11 cellular contexts compared by ENCODE assay signal in the genomic region with DNA sequence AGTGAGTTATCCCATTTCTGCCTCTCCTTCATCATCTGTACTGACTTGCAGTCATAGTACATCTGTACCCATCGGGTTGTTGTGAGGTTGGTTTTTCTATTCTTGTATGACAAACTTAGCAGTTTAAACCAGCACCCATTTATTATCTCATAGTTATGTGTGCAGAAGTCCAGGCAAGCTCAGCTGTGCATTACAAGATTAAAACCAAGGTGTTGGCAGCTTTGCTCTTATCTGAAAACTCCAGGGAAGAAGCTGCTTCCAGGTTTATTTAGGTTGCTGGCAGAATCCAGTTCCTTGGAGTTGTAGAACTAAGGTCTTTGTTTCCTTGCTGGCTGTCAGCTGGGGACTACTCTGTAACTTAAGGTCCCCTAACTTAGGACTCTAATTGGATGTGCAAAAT. TPM values are rescaled to one million over a fixed set of nuclear protein-coding genes. Genes with fewer than 3 reads are reported as not detected.
DNase-seq lines count a peak whose midpoint lies in the region; FAIRE-seq and TF ChIP-seq lines count a peak whose summit lies in the region.
"Not testable (repeated sequence)": the region's sequence is repeated elsewhere in the genome, so short reads cannot be mapped to it uniquely, and the experiment has no call there.
"Had no signal": no experiment of that assay in that cellular context is flagged by ENCODE, and none has a peak within 500 bp of the region (broad histone marks: within the 10 kb centered on the region; RNA-seq: fewer than 3 reads in every experiment).

No MANE protein-coding gene starts in this region.

- H3K4me1 ChIP-seq in BLaER1 (peaks cover 24% of the 10 kb centered on the region), DOHH2 (ENCODE audit: control insufficient read depth, low read length) (peaks cover 28% of the 10 kb centered on the region), astrocyte (ENCODE audit: insufficient read depth, low read length) (peaks cover 15% of the 10 kb centered on the region)
- H3K4me1 ChIP-seq in neural progenitor cell: not testable (repeated sequence)

- not testable (repeated sequence) for H3K4me3 ChIP-seq in BLaER1; SU-DHL-6 (ENCODE audit: insufficient read depth, low read length, poor library complexity, severe bottlenecking); astrocyte (ENCODE audit: insufficient read depth, low read depth, low read length); neural progenitor cell
- 0 out of 2 replicates have a peak overlapping the region, but pooled peaks have one; percentile 11 for H3K4me3 ChIP-seq in DOHH2 (ENCODE audit: low read length)

- H4K20me1 ChIP-seq in BLaER1 (peaks cover 54% of the 10 kb centered on the region), astrocyte (ENCODE audit: insufficient read depth, low read length) (peaks cover 37% of the 10 kb centered on the region), neural progenitor cell (ENCODE audit: low read depth) (peaks cover 10% of the 10 kb centered on the region)
- not testable (repeated sequence) for H4K20me1 ChIP-seq in DOHH2 (ENCODE audit: control insufficient read depth, insufficient read depth, low read depth, low read length); SU-DHL-6 (ENCODE audit: low read depth, low read length)

- H3K9me2 ChIP-seq in DOHH2 (replicated peaks; ENCODE audit: control insufficient read depth, low read length); SU-DHL-6 (replicated peaks; ENCODE audit: insufficient read depth, low read length): not testable (repeated sequence)

- not testable (repeated sequence) for H3K9me3 Mint-ChIP-seq in activated CD4-positive, alpha-beta T cell treated with anti-CD3 and anti-CD28 coated beads, Interleukin-2, amount 10 ng/mL, durations not matched to agents 7 days and 5 days; activated T-helper 1 cell treated with anti-CD3 and anti-CD28 coated beads, Interleukin-12 subunit alpha, Interleukin-12 subunit beta, Interleukin-2, Interleukin-4 antibody, amounts not matched to agents 30 ng/mL and 10 ng/mL and 1 ng/mL, durations not matched to agents 14 hours and 24 hours and 36 hours; astrocyte (ENCODE audit: unreplicated experiment); mesothelial cell of epicardium; neural progenitor cell

- H3K27me3 ChIP-seq in BLaER1; DOHH2 (ENCODE audit: control insufficient read depth, low read length); SU-DHL-6 (ENCODE audit: low read length); astrocyte (ENCODE audit: insufficient read depth, low read length); neural progenitor cell: not testable (repeated sequence)

- H3K27ac ChIP-seq in BLaER1; DOHH2 (ENCODE audit: low read depth, low read length); SU-DHL-6 (ENCODE audit: low read depth, low read length); astrocyte (ENCODE audit: low read depth, low read length); neural progenitor cell: not testable (repeated sequence)

- not testable (repeated sequence) for H3F3A ChIP-seq in DOHH2 (ENCODE audit: control insufficient read depth, insufficient read depth); SU-DHL-6 (ENCODE audit: insufficient read depth)
- peaks cover 13% of the 10 kb centered on the region for H3F3A ChIP-seq in neural progenitor cell (ENCODE audit: low read depth)

- H3K79me2 ChIP-seq in DOHH2 (ENCODE audit: control insufficient read depth, low read length) (peaks cover 90% of the 10 kb centered on the region), SU-DHL-6 (ENCODE audit: insufficient read depth, low read length) (peaks cover 80% of the 10 kb centered on the region), astrocyte (ENCODE audit: insufficient read depth, low read length) (peaks cover 73% of the 10 kb centered on the region), neural progenitor cell (ENCODE audit: low read depth) (peaks cover 57% of the 10 kb centered on the region)

- H3K27me3 Mint-ChIP-seq in activated CD4-positive, alpha-beta T cell treated with anti-CD3 and anti-CD28 coated beads, Interleukin-2, amount 10 ng/mL, durations not matched to agents 7 days and 5 days; activated T-helper 1 cell treated with anti-CD3 and anti-CD28 coated beads, Interleukin-12 subunit alpha, Interleukin-12 subunit beta, Interleukin-2, Interleukin-4 antibody, amounts not matched to agents 30 ng/mL and 10 ng/mL and 1 ng/mL, durations not matched to agents 14 hours and 24 hours and 36 hours (ENCODE audit: insufficient read depth); astrocyte (ENCODE audit: low read depth, unreplicated experiment); mesothelial cell of epicardium (ENCODE audit: low read depth); neural progenitor cell (ENCODE audit: insufficient read depth, low read depth): not testable (repeated sequence)

- H3K36me3 Mint-ChIP-seq in activated CD4-positive, alpha-beta T cell treated with anti-CD3 and anti-CD28 coated beads, Interleukin-2, amount 10 ng/mL, durations not matched to agents 7 days and 5 days (ENCODE audit: low read depth): peaks cover 27% of the 10 kb centered on the region
- H3K36me3 Mint-ChIP-seq in activated T-helper 1 cell treated with anti-CD3 and anti-CD28 coated beads, Interleukin-12 subunit alpha, Interleukin-12 subunit beta, Interleukin-2, Interleukin-4 antibody, amounts not matched to agents 30 ng/mL and 10 ng/mL and 1 ng/mL, durations not matched to agents 14 hours and 24 hours and 36 hours (ENCODE audit: low read depth): peaks cover 23% of the 10 kb centered on the region
- not testable (repeated sequence) for H3K36me3 Mint-ChIP-seq in astrocyte (ENCODE audit: low read depth, unreplicated experiment); mesothelial cell of epicardium; neural progenitor cell

- H3K4me3 Mint-ChIP-seq in activated CD4-positive, alpha-beta T cell treated with anti-CD3 and anti-CD28 coated beads, Interleukin-2, amount 10 ng/mL, durations not matched to agents 7 days and 5 days: peak overlapping the region; percentile 91
- peak overlapping the region; percentile 51 for H3K4me3 Mint-ChIP-seq in activated T-helper 1 cell treated with anti-CD3 and anti-CD28 coated beads, Interleukin-12 subunit alpha, Interleukin-12 subunit beta, Interleukin-2, Interleukin-4 antibody, amounts not matched to agents 30 ng/mL and 10 ng/mL and 1 ng/mL, durations not matched to agents 14 hours and 24 hours and 36 hours
- H3K4me3 Mint-ChIP-seq in astrocyte (ENCODE audit: unreplicated experiment): peak overlapping the region; percentile 34
- peak overlapping the region; percentile 30 for H3K4me3 Mint-ChIP-seq in mesothelial cell of epicardium
- H3K4me3 Mint-ChIP-seq in neural progenitor cell: peak overlapping the region; percentile 30

- CTCF ChIA-PET in activated CD4-positive, alpha-beta T cell treated with anti-CD3 and anti-CD28 coated beads, Interleukin-2, amount 10 ng/mL, durations not matched to agents 7 days and 5 days (lab: Charles Lee): not testable (repeated sequence)

- H3K4me2 ChIP-seq in BLaER1: 0 out of 2 replicates have a peak overlapping the region, but pooled peaks have one; percentile 87
- H3K4me2 ChIP-seq in DOHH2 (ENCODE audit: low read length): peak overlapping the region; percentile 73; the same call in 1 of the 2 replicates
- peak overlapping the region; percentile 4 for H3K4me2 ChIP-seq in SU-DHL-6 (ENCODE audit: low read depth, low read length, poor library complexity, severe bottlenecking)
- not testable (repeated sequence) for H3K4me2 ChIP-seq in astrocyte (ENCODE audit: low read length); neural progenitor cell

- POLR2A ChIA-PET in activated CD4-positive, alpha-beta T cell treated with anti-CD3 and anti-CD28 coated beads, Interleukin-2, amount 10 ng/mL, durations not matched to agents 7 days and 5 days (lab: Charles Lee): not testable (repeated sequence)

- H3K27ac Mint-ChIP-seq in activated CD4-positive, alpha-beta T cell treated with anti-CD3 and anti-CD28 coated beads, Interleukin-2, amount 10 ng/mL, durations not matched to agents 7 days and 5 days: peak overlapping the region; percentile 25
- H3K27ac Mint-ChIP-seq in activated T-helper 1 cell treated with anti-CD3 and anti-CD28 coated beads, Interleukin-12 subunit alpha, Interleukin-12 subunit beta, Interleukin-2, Interleukin-4 antibody, amounts not matched to agents 30 ng/mL and 10 ng/mL and 1 ng/mL, durations not matched to agents 14 hours and 24 hours and 36 hours: peak overlapping the region; percentile 38
- H3K27ac Mint-ChIP-seq in astrocyte (ENCODE audit: unreplicated experiment); mesothelial cell of epicardium; neural progenitor cell: not testable (repeated sequence)

- H3K4me1 Mint-ChIP-seq in activated CD4-positive, alpha-beta T cell treated with anti-CD3 and anti-CD28 coated beads, Interleukin-2, amount 10 ng/mL, durations not matched to agents 7 days and 5 days: peaks cover 46% of the 10 kb centered on the region
- H3K4me1 Mint-ChIP-seq in activated T-helper 1 cell treated with anti-CD3 and anti-CD28 coated beads, Interleukin-12 subunit alpha, Interleukin-12 subunit beta, Interleukin-2, Interleukin-4 antibody, amounts not matched to agents 30 ng/mL and 10 ng/mL and 1 ng/mL, durations not matched to agents 14 hours and 24 hours and 36 hours (ENCODE audit: low read depth): peaks cover 31% of the 10 kb centered on the region
- H3K4me1 Mint-ChIP-seq in astrocyte (ENCODE audit: low read depth, unreplicated experiment): peaks cover 18% of the 10 kb centered on the region
- peaks cover 15% of the 10 kb centered on the region for H3K4me1 Mint-ChIP-seq in mesothelial cell of epicardium
- H3K4me1 Mint-ChIP-seq in neural progenitor cell: peaks cover 21% of the 10 kb centered on the region

- not testable (repeated sequence) for H3K9me3 ChIP-seq in BLaER1; DOHH2 (ENCODE audit: control insufficient read depth, insufficient read depth, low read length); SU-DHL-6 (ENCODE audit: insufficient read depth, low read length); astrocyte (ENCODE audit: insufficient read depth, low read depth, low read length); neural progenitor cell (ENCODE audit: low read depth)

- H3K9ac ChIP-seq in BLaER1; astrocyte (ENCODE audit: low read length); neural progenitor cell: not testable (repeated sequence)
- H3K9ac ChIP-seq in SU-DHL-6 (ENCODE audit: low read length): peak overlapping the region; percentile 99; the same call in 1 of the 2 replicates

- intact Hi-C loops in activated T-helper 1 cell treated with anti-CD3 and anti-CD28 coated beads, Interleukin-12 subunit alpha, Interleukin-12 subunit beta, Interleukin-2, Interleukin-4 antibody, amounts not matched to agents 30 ng/mL and 10 ng/mL and 1 ng/mL, durations not matched to agents 14 hours and 24 hours and 36 hours (cut with micrococcal nuclease): not testable (repeated sequence)

- DNase-seq in activated CD4-positive, alpha-beta T cell treated with anti-CD3 and anti-CD28 coated beads, Interleukin-2, amount 10 ng/mL, durations not matched to agents 7 days and 5 days; activated T-helper 1 cell treated with anti-CD3 and anti-CD28 coated beads, Interleukin-12 subunit alpha, Interleukin-12 subunit beta, Interleukin-2, Interleukin-4 antibody, amounts not matched to agents 30 ng/mL and 10 ng/mL and 1 ng/mL, durations not matched to agents 14 hours and 24 hours and 36 hours (ENCODE audit: low spot score); astrocyte (ENCODE audit: low read depth); mesothelial cell of epicardium (ENCODE audit: low spot score in 2 of 2, unreplicated experiment in 2 of 2); neural progenitor cell (ENCODE audit: low spot score): not testable (repeated sequence)

- peaks cover 34% of the 10 kb centered on the region for H3K36me3 ChIP-seq in BLaER1
- H3K36me3 ChIP-seq in DOHH2 (ENCODE audit: control insufficient read depth, low read length): peaks cover 65% of the 10 kb centered on the region
- H3K36me3 ChIP-seq in SU-DHL-6 (ENCODE audit: low read length); astrocyte (ENCODE audit: insufficient read depth, low read length); neural progenitor cell: not testable (repeated sequence)

- FAIRE-seq in astrocyte (lab: Jason Lieb, UNC): not testable (repeated sequence)

- not testable (repeated sequence) for H2AFZ ChIP-seq in SU-DHL-6 (ENCODE audit: low read depth, low read length, severe bottlenecking); astrocyte (ENCODE audit: low read depth, low read length); neural progenitor cell (replicated peaks)

- not testable (repeated sequence) for TF ChIP-seq CTCF in DOHH2 (IDR thresholded peaks at IDR 0.05; ENCODE audit: low read depth, low read length, poor library complexity, severe bottlenecking); SU-DHL-6 (IDR thresholded peaks at IDR 0.05; ENCODE audit: insufficient read depth, low read length, poor library complexity, severe bottlenecking); astrocyte (IDR thresholded peaks at IDR 0.05; ENCODE audit: insufficient read depth, low read depth, low read length); mesothelial cell of epicardium (IDR thresholded peaks at IDR 0.05; ENCODE audit: unreplicated experiment); neural progenitor cell (IDR thresholded peaks at IDR 0.05)

RNA-seq across cellular contexts. Expression of a gene that starts 3.3 kb away (rescaled TPM):
- 100 to 1,000 TPM in 1 of 2 experiments, 10 to 100 TPM in 1; 96.9 to 116 TPM for total RNA-seq in activated CD4-positive, alpha-beta T cell treated with anti-CD3 and anti-CD28 coated beads, Interleukin-2, amount 10 ng/mL, durations not matched to agents 7 days and 5 days
- 101 and 110 TPM in 2 replicates for total RNA-seq in activated T-helper 1 cell treated with anti-CD3 and anti-CD28 coated beads, Interleukin-12 subunit alpha, Interleukin-12 subunit beta, Interleukin-2, Interleukin-4 antibody, amounts not matched to agents 30 ng/mL and 10 ng/mL and 1 ng/mL, durations not matched to agents 14 hours and 24 hours and 36 hours
- total RNA-seq in astrocyte (97.1 and 105 TPM in 2 replicates), mesothelial cell of epicardium (106 to 109 TPM (median 106 TPM) in 3 replicates), neural progenitor cell (ENCODE audit: low replicate concordance) (45.0 and 119 TPM in 2 replicates)

RNA-seq across cellular contexts. Expression of a gene that starts 19.6 kb away (rescaled TPM):
- not detected for total RNA-seq in activated CD4-positive, alpha-beta T cell treated with anti-CD3 and anti-CD28 coated beads, Interleukin-2, amount 10 ng/mL, durations not matched to agents 7 days and 5 days
- total RNA-seq in activated T-helper 1 cell treated with anti-CD3 and anti-CD28 coated beads, Interleukin-12 subunit alpha, Interleukin-12 subunit beta, Interleukin-2, Interleukin-4 antibody, amounts not matched to agents 30 ng/mL and 10 ng/mL and 1 ng/mL, durations not matched to agents 14 hours and 24 hours and 36 hours: not detected in 2 replicates
- total RNA-seq in astrocyte: not detected in 2 replicates
- not detected in 3 replicates for total RNA-seq in mesothelial cell of epicardium
- total RNA-seq in neural progenitor cell (ENCODE audit: low replicate concordance): not detected in 2 replicates
- total RNA-seq: H4, M059J, PC-3 had no signal

RNA-seq across cellular contexts. Expression of a gene that starts 32.2 kb away (rescaled TPM):
- total RNA-seq in activated CD4-positive, alpha-beta T cell treated with anti-CD3 and anti-CD28 coated beads, Interleukin-2, amount 10 ng/mL, durations not matched to agents 7 days and 5 days: 1 to 10 TPM; 3.0 to 3.2 TPM
- 1.4 and 1.6 TPM in 2 replicates for total RNA-seq in activated T-helper 1 cell treated with anti-CD3 and anti-CD28 coated beads, Interleukin-12 subunit alpha, Interleukin-12 subunit beta, Interleukin-2, Interleukin-4 antibody, amounts not matched to agents 30 ng/mL and 10 ng/mL and 1 ng/mL, durations not matched to agents 14 hours and 24 hours and 36 hours
- total RNA-seq in astrocyte (6.5 and 7.2 TPM in 2 replicates), mesothelial cell of epicardium (9.6 to 11.0 TPM (median 10.9 TPM) in 3 replicates), neural progenitor cell (ENCODE audit: low replicate concordance) (25.6 and 64.7 TPM in 2 replicates)

Comparison
In these comparisons a context has a peak if more than half of its experiments do, and no peak if none do; other contexts are left out.
1. H3K4me3 Mint-ChIP-seq: peak in every context shown above with its lines; median percentile 91 in activated CD4-positive, alpha-beta T cell treated with anti-CD3 and anti-CD28 coated beads, Interleukin-2, amount 10 ng/mL, durations not matched to agents 7 days and 5 days; 51 in activated T-helper 1 cell treated with anti-CD3 and anti-CD28 coated beads, Interleukin-12 subunit alpha, Interleukin-12 subunit beta, Interleukin-2, Interleukin-4 antibody, amounts not matched to agents 30 ng/mL and 10 ng/mL and 1 ng/mL, durations not matched to agents 14 hours and 24 hours and 36 hours; 34 in astrocyte; 30 in mesothelial cell of epicardium; 30 in neural progenitor cell.